1 cellular context compared by ENCODE assay signal in genomic region chr1:30952098-30952497, GRCh38.
TF ChIP-seq lines count a peak whose summit lies in the region.

No MANE protein-coding gene starts in this region.

TF ChIP-seq in HepG2, 621 proteins besides CTCF, POLR2A, EP300 and RAD21 (continued from another document):
- no peak for TF ChIP-seq SOX5 (CRISPR knock-in tag; IDR thresholded peaks at IDR 0.05; ENCODE audit: borderline replicate concordance)
- no peak for TF ChIP-seq SMYD3 (CRISPR knock-in tag; IDR thresholded peaks at IDR 0.05)
- no peak for TF ChIP-seq ZNF530 (CRISPR knock-in tag; IDR thresholded peaks at IDR 0.05; ENCODE audit: low read depth)
- TF ChIP-seq RBM22 (optimal IDR thresholded peaks at IDR 0.05; ENCODE audit: low read length) = peak; percentile 38
- TF ChIP-seq GTF3A (CRISPR knock-in tag; conservative IDR thresholded peaks at IDR 0.05) = no peak
- TF ChIP-seq ZSCAN25 (CRISPR knock-in tag; IDR thresholded peaks at IDR 0.05) = no peak
- no peak for TF ChIP-seq FOXO4 (CRISPR knock-in tag; conservative IDR thresholded peaks at IDR 0.05)
- no peak for TF ChIP-seq ARNT (IDR thresholded peaks at IDR 0.05)
- no peak for TF ChIP-seq ZNF672 (CRISPR knock-in tag; IDR thresholded peaks at IDR 0.05)
